ENCODE assay signal across 26 cellular contexts in genomic region chr3:50296721-50297383, GRCh38. TPM values are rescaled to one million over a fixed set of nuclear protein-coding genes. Genes with fewer than 3 reads are reported as not detected.
A peak's percentile ranks its signal among the peaks of the same experiment; 100 is the strongest.
DNase-seq lines count a peak whose midpoint lies in the region; ATAC-seq, FAIRE-seq and TF ChIP-seq lines count a peak whose summit lies in the region.
"Had no signal": no experiment of that assay in that cellular context is flagged by ENCODE, and none has a peak within 500 bp of the region (broad histone marks: within the 10 kb centered on the region; RNA-seq: fewer than 3 reads in every experiment).

No MANE protein-coding gene starts in this region.

- in situ Hi-C loops in HepG2 (cut with HindIII; ENCODE audit: extremely low pct_ligation_motif_present, low pct_unique_long_range_greater_than_20kb) = no loop called here

- TF ChIP-seq RAD21 in HepG2 (CRISPR knock-in tag; IDR thresholded peaks at IDR 0.05) = no peak

- TF ChIP-seq EP300 in HepG2 (IDR thresholded peaks at IDR 0.05; ENCODE audit: low read depth in 2 of 2, low read length in 2 of 2) = no peak
- no peak for TF ChIP-seq EP300 in HepG2 (CRISPR knock-in tag; IDR thresholded peaks at IDR 0.05; ENCODE audit: borderline replicate concordance)

- TF ChIP-seq CTCF in HepG2 (CRISPR knock-in tag; IDR thresholded peaks at IDR 0.05) (no peak), right lobe of liver (IDR thresholded peaks at IDR 0.05) (no peak)

- POLR2A ChIA-PET in HepG2 (lab: Yijun Ruan, JAX) = interaction anchor here (0.9 to 7.9 kb wide), 3 partner anchors 9 to 101 kb away, joined by 3 to 222 read pairs (median 5); partner anchors contain the start of gene HYAL2

- no peaks in the 10 kb centered on the region for H3K27me3 Mint-ChIP-seq in activated CD4-positive, alpha-beta T cell treated with anti-CD3 and anti-CD28 coated beads, Interleukin-2, amount 10 ng/mL, durations not matched to agents 24 days and 14 days
- H3K27me3 Mint-ChIP-seq: activated B cell treated with CpG ODN at 0.5 μM for 24 hours had no signal

- H3K27ac ChIP-seq in HepG2 (ENCODE audit: extremely low read length, insufficient read depth, low read length) = peak overlapping the region; percentile 10
- no peak overlapping the region for H3K27ac ChIP-seq in right lobe of liver
- H3K27ac ChIP-seq: cardiac muscle cell, upper lobe of right lung had no signal

- FAIRE-seq in HepG2 (lab: Jason Lieb, UNC) = no peak
- FAIRE-seq: G401.6 had no signal

- peaks cover 2% of the 10 kb centered on the region for H3K36me3 Mint-ChIP-seq in activated CD4-positive, alpha-beta T cell treated with anti-CD3 and anti-CD28 coated beads, Interleukin-2, amount 10 ng/mL, durations not matched to agents 24 days and 14 days (ENCODE audit: low read depth)

- intact Hi-C loops in activated CD4-positive, alpha-beta T cell treated with anti-CD3 and anti-CD28 coated beads, Interleukin-2, amount 10 ng/mL, durations not matched to agents 24 days and 14 days (cut with micrococcal nuclease) = loop anchor here (5.0 to 10.0 kb wide), 2 partner anchors 315 to 622 kb away; partner anchors contain the start of genes APEH and CISH
- intact Hi-C loops in HepG2 (cut with micrococcal nuclease; ENCODE audit: unreplicated experiment) = no loop called here
- intact Hi-C loops in right lobe of liver (cut with DNase I) = no loop called here

- H3K27me3 ChIP-seq in HepG2 (ENCODE audit: control insufficient read depth in 1 of 2, insufficient read depth in 2 of 2, low read length in 2 of 2) (no peaks in the 10 kb centered on the region; a peak in 1 of 5 replicates), right lobe of liver (no peaks in the 10 kb centered on the region)
- H3K27me3 ChIP-seq: cardiac muscle cell, upper lobe of right lung had no signal

- no peak overlapping the region for H3K4me3 Mint-ChIP-seq in activated CD4-positive, alpha-beta T cell treated with anti-CD3 and anti-CD28 coated beads, Interleukin-2, amount 10 ng/mL, durations not matched to agents 24 days and 14 days

- peaks cover 29% of the 10 kb centered on the region for H3K4me1 Mint-ChIP-seq in activated CD4-positive, alpha-beta T cell treated with anti-CD3 and anti-CD28 coated beads, Interleukin-2, amount 10 ng/mL, durations not matched to agents 24 days and 14 days

- whole genome bisulfite sequencing in HepG2 (ENCODE audit: low lambda C conversion rate) = 91% methylated on average over 11 of the region's 18 CpGs
- 92% methylated on average over 4 of the region's 18 CpGs for whole genome bisulfite sequencing in right lobe of liver (ENCODE audit: insufficient coverage, low coverage, low lambda C conversion rate, missing lambda C conversion rate)

- no TSS peak for BruUV-seq in HepG2 (replicated peaks; lab: Mats Ljungman, UMichigan)

- no peak overlapping the region for H3K9ac ChIP-seq in HepG2 (ENCODE audit: insufficient read depth, low read depth, low read length)

- peaks cover 22% of the 10 kb centered on the region for H3K79me2 ChIP-seq in HepG2 (ENCODE audit: insufficient read depth, low read length)

- H3K36me3 ChIP-seq in HepG2 (replicated peaks in 1 of 2; ENCODE audit: control insufficient read depth in 1 of 2, insufficient read depth in 2 of 2, low read length in 2 of 2) (peaks cover 1 to 3% of the 10 kb centered on the region in 2 experiments; a peak in 2 of 5 replicates), right lobe of liver (no peaks in the 10 kb centered on the region)
- H3K36me3 ChIP-seq: cardiac muscle cell, upper lobe of right lung had no signal

- no peak overlapping the region for H3K27ac Mint-ChIP-seq in activated CD4-positive, alpha-beta T cell treated with anti-CD3 and anti-CD28 coated beads, Interleukin-2, amount 10 ng/mL, durations not matched to agents 24 days and 14 days
- H3K27ac Mint-ChIP-seq: activated B cell treated with CpG ODN at 0.5 μM for 24 hours had no signal

- no peak overlapping the region for H2AFZ ChIP-seq in HepG2 (ENCODE audit: low read length)

- H4K20me1 ChIP-seq in HepG2 (ENCODE audit: insufficient read depth, low read length) = 0 out of 2 replicates have a peak, but pooled peaks cover under 1% of the 10 kb centered on the region

- no peak overlapping the region for H3K4me3 ChIP-seq in HepG2 (replicated peaks in 1 of 3; ENCODE audit: insufficient read depth in 1 of 3, low read depth in 2 of 3, low read length in 3 of 3)
- no peak overlapping the region for H3K4me3 ChIP-seq in right lobe of liver
- H3K4me3 ChIP-seq: cardiac muscle cell, lung, smooth muscle cell, upper lobe of right lung had no signal

- DNase-seq in activated CD4-positive, alpha-beta T cell treated with anti-CD3 and anti-CD28 coated beads, Interleukin-2, amount 10 ng/mL, durations not matched to agents 24 days and 14 days = peak; percentile 58
- DNase-seq in activated CD4-positive, alpha-beta T cell treated with anti-CD3 and anti-CD28 coated beads for 1 hour = no peak
- DNase-seq in HepG2 (ENCODE audit: low spot score) = no peak
- no peak for DNase-seq in right lobe of liver
- peak; percentile 46 for DNase-seq in islet precursor cell
- no peak for DNase-seq in NCI-H1417 treated with DMSO at 0.1 percent for 48 hours (lab: John Stamatoyannopoulos, UW)
- no peak for DNase-seq in NCI-H187 treated with DMSO at 0.1 percent for 48 hours (lab: John Stamatoyannopoulos, UW)
- DNase-seq: 8988T; activated B cell treated with CpG ODN at 0.5 μM for 24 hours; activated CD8-positive, alpha-beta memory T cell treated with anti-CD3 and anti-CD28 coated beads for 24 hours; amniotic stem cell; DMS53; glutamatergic neuron; NCI-H1105; NCI-H2081; NCI-H446; occipital lobe; OCI-M1; stimulated activated CD4-positive, alpha-beta T cell treated with anti-CD3 and anti-CD28 coated beads, Interleukin-2, amount 100 ng/mL, for 24 hours; upper lobe of right lung had no signal

- CTCF ChIA-PET in HepG2 (lab: Yijun Ruan, JAX; ENCODE audit: low intra/inter-chr PET ratio, low total read pairs) = no interaction called here

- ATAC-seq in HepG2 = no peak
- no peak for ATAC-seq in right lobe of liver
- no peak for ATAC-seq in HG02642 (IDR thresholded peaks at IDR 0.05; ENCODE audit: poor library complexity, unreplicated experiment)
- ATAC-seq: upper lobe of right lung had no signal

- H3K9me3 Mint-ChIP-seq in activated CD4-positive, alpha-beta T cell treated with anti-CD3 and anti-CD28 coated beads, Interleukin-2, amount 10 ng/mL, durations not matched to agents 24 days and 14 days = no peaks in the 10 kb centered on the region
- H3K9me3 Mint-ChIP-seq: activated B cell treated with CpG ODN at 0.5 μM for 24 hours had no signal

- H3K9me3 ChIP-seq in HepG2 (ENCODE audit: low read length) (no peaks in the 10 kb centered on the region), right lobe of liver (no peaks in the 10 kb centered on the region)
- H3K9me3 ChIP-seq: upper lobe of right lung had no signal

- H3K4me1 ChIP-seq in HepG2 (ENCODE audit: insufficient read depth, low read length) = peaks cover 54% of the 10 kb centered on the region
- H3K4me1 ChIP-seq in right lobe of liver = peaks cover 0 to 35% (median 12%) of the 10 kb centered on the region in 4 donors

- H3K4me2 ChIP-seq in HepG2 (ENCODE audit: low read depth, low read length) = no peak overlapping the region
- H3K4me2 ChIP-seq: smooth muscle cell had no signal

- no peak for TF ChIP-seq POLR2A in HepG2 (IDR thresholded peaks at IDR 0.05; ENCODE audit: insufficient read depth in 1 of 2, low read depth in 2 of 2, low read length in 2 of 2)
- TF ChIP-seq POLR2A in right lobe of liver (IDR thresholded peaks at IDR 0.05) = no peak

RNA-seq across cellular contexts. Expression of gene HYAL3, which starts 2.4 kb away (rescaled TPM):
- 7.1 and 7.3 TPM in 2 replicates for total RNA-seq in activated CD4-positive, alpha-beta T cell treated with anti-CD3 and anti-CD28 coated beads, Interleukin-2, amount 10 ng/mL, durations not matched to agents 24 days and 14 days
- 5.5 and 5.9 TPM in 2 replicates for total RNA-seq in HepG2 (2016; rRNA removed; fragmentation: Illumina TruSeq; extraction: Trizol)
- total RNA-seq in HepG2 (2016; cell fraction: cytosol; rRNA removed; fragmentation: Illumina TruSeq; extraction: Trizol; ENCODE audit: low read depth) = 3.1 and 4.0 TPM in 2 replicates
- total RNA-seq in HepG2 (2016; cell fraction: insoluble cytoplasmic fraction; rRNA removed; fragmentation: Illumina TruSeq; extraction: Trizol) = 4.8 and 6.5 TPM in 2 replicates
- total RNA-seq in HepG2 (2016; cell fraction: membrane; rRNA removed; fragmentation: Illumina TruSeq; extraction: Trizol) = 4.7 and 5.3 TPM in 2 replicates
- 4.6 and 5.5 TPM in 2 replicates for total RNA-seq in HepG2 (2016; cell fraction: nucleus; rRNA removed; fragmentation: Illumina TruSeq; extraction: Trizol)
- polyA plus RNA-seq in HepG2 (2011; rRNA removed) = 10.4 and 12.9 TPM in 2 replicates
- polyA plus RNA-seq in HepG2 (2011; cell fraction: cytosol; rRNA removed) = 10.7 and 17.4 TPM in 2 replicates
- polyA plus RNA-seq in HepG2 (2011; cell fraction: nucleus; rRNA removed) = 24.5 and 24.6 TPM in 2 replicates
- 2.2 and 2.5 TPM in 2 replicates for polyA plus RNA-seq in HepG2 (2012)
- polyA plus RNA-seq in HepG2 (2016; cell fraction: cytosol; fragmentation: Illumina TruSeq; extraction: Trizol; ENCODE audit: low read depth) = 2.8 and 4.1 TPM in 2 replicates
- polyA plus RNA-seq in HepG2 (2016; cell fraction: insoluble cytoplasmic fraction; fragmentation: Illumina TruSeq; extraction: Trizol; ENCODE audit: low read depth) = 6.1 and 9.3 TPM in 2 replicates
- 6.6 and 7.3 TPM in 2 replicates for polyA plus RNA-seq in HepG2 (2016; cell fraction: membrane; fragmentation: Illumina TruSeq; extraction: Trizol; ENCODE audit: low read depth)
- 9.7 and 11.4 TPM in 2 replicates for polyA plus RNA-seq in HepG2 (2016; cell fraction: nucleus; fragmentation: Illumina TruSeq; extraction: Trizol; ENCODE audit: insufficient read depth, low read depth)
- polyA minus RNA-seq in HepG2 (2011; rRNA and poly(A)+ RNA removed; ENCODE audit: low replicate concordance) = 24.0 and 60.6 TPM in 2 replicates
- polyA minus RNA-seq in HepG2 (2011; cell fraction: cytosol; rRNA and poly(A)+ RNA removed) = 5.2 and 5.5 TPM in 2 replicates
- polyA minus RNA-seq in HepG2 (2011; cell fraction: nucleus; rRNA and poly(A)+ RNA removed) = 5.8 and 7.0 TPM in 2 replicates
- total RNA-seq in right lobe of liver = 1 to 10 TPM; 1.8 to 7.5 (median 3.1) TPM

RNA-seq across cellular contexts. Expression of gene NAA80, which starts 2.4 kb away (rescaled TPM):
- total RNA-seq in activated CD4-positive, alpha-beta T cell treated with anti-CD3 and anti-CD28 coated beads, Interleukin-2, amount 10 ng/mL, durations not matched to agents 24 days and 14 days = 17.3 and 20.0 TPM in 2 replicates
- 1.5 and 3.4 TPM in 2 replicates for total RNA-seq in HepG2 (2016; rRNA removed; fragmentation: Illumina TruSeq; extraction: Trizol)
- 1.2 and 1.4 TPM in 2 replicates for total RNA-seq in HepG2 (2016; cell fraction: cytosol; rRNA removed; fragmentation: Illumina TruSeq; extraction: Trizol; ENCODE audit: low read depth)
- 1.9 and 4.5 TPM in 2 replicates for total RNA-seq in HepG2 (2016; cell fraction: insoluble cytoplasmic fraction; rRNA removed; fragmentation: Illumina TruSeq; extraction: Trizol)
- total RNA-seq in HepG2 (2016; cell fraction: membrane; rRNA removed; fragmentation: Illumina TruSeq; extraction: Trizol) = 1.7 and 3.0 TPM in 2 replicates
- 6.5 and 6.8 TPM in 2 replicates for total RNA-seq in HepG2 (2016; cell fraction: nucleus; rRNA removed; fragmentation: Illumina TruSeq; extraction: Trizol)
- 8.7 and 13.1 TPM in 2 replicates for polyA plus RNA-seq in HepG2 (2011; rRNA removed)
- polyA plus RNA-seq in HepG2 (2011; cell fraction: cytosol; rRNA removed) = 3.4 and 5.0 TPM in 2 replicates
- polyA plus RNA-seq in HepG2 (2011; cell fraction: nucleus; rRNA removed) = 46.7 and 51.7 TPM in 2 replicates
- 5.2 and 6.1 TPM in 2 replicates for polyA plus RNA-seq in HepG2 (2012)
- 2.4 and 3.7 TPM in 2 replicates for polyA plus RNA-seq in HepG2 (2016; cell fraction: cytosol; fragmentation: Illumina TruSeq; extraction: Trizol; ENCODE audit: low read depth)
- polyA plus RNA-seq in HepG2 (2016; cell fraction: insoluble cytoplasmic fraction; fragmentation: Illumina TruSeq; extraction: Trizol; ENCODE audit: low read depth) = 4.3 and 5.4 TPM in 2 replicates
- polyA plus RNA-seq in HepG2 (2016; cell fraction: membrane; fragmentation: Illumina TruSeq; extraction: Trizol; ENCODE audit: low read depth) = 5.1 and 5.3 TPM in 2 replicates
- polyA plus RNA-seq in HepG2 (2016; cell fraction: nucleus; fragmentation: Illumina TruSeq; extraction: Trizol; ENCODE audit: insufficient read depth, low read depth) = 23.1 and 24.6 TPM in 2 replicates
- polyA minus RNA-seq in HepG2 (2011; rRNA and poly(A)+ RNA removed; ENCODE audit: low replicate concordance) = 20.9 and 56.7 TPM in 2 replicates
- polyA minus RNA-seq in HepG2 (2011; cell fraction: cytosol; rRNA and poly(A)+ RNA removed) = 2.0 and 2.9 TPM in 2 replicates
- 15.7 and 16.0 TPM in 2 replicates for polyA minus RNA-seq in HepG2 (2011; cell fraction: nucleus; rRNA and poly(A)+ RNA removed)
- 1 to 10 TPM; 2.5 to 6.2 (median 3.5) TPM for total RNA-seq in right lobe of liver

RNA-seq across cellular contexts. Expression of gene IFRD2, which starts 4.6 kb away (rescaled TPM):
- 231 and 233 TPM in 2 replicates for total RNA-seq in activated CD4-positive, alpha-beta T cell treated with anti-CD3 and anti-CD28 coated beads, Interleukin-2, amount 10 ng/mL, durations not matched to agents 24 days and 14 days
- total RNA-seq in HepG2 (2016; rRNA removed; fragmentation: Illumina TruSeq; extraction: Trizol) = 81.4 and 96.1 TPM in 2 replicates
- 66.4 and 85.9 TPM in 2 replicates for total RNA-seq in HepG2 (2016; cell fraction: cytosol; rRNA removed; fragmentation: Illumina TruSeq; extraction: Trizol; ENCODE audit: low read depth)
- 79.0 and 101 TPM in 2 replicates for total RNA-seq in HepG2 (2016; cell fraction: insoluble cytoplasmic fraction; rRNA removed; fragmentation: Illumina TruSeq; extraction: Trizol)
- total RNA-seq in HepG2 (2016; cell fraction: membrane; rRNA removed; fragmentation: Illumina TruSeq; extraction: Trizol) = 126 and 147 TPM in 2 replicates
- 83.9 and 92.3 TPM in 2 replicates for total RNA-seq in HepG2 (2016; cell fraction: nucleus; rRNA removed; fragmentation: Illumina TruSeq; extraction: Trizol)
- polyA plus RNA-seq in HepG2 (2011; rRNA removed) = 32.8 and 43.1 TPM in 2 replicates
- 29.8 and 39.8 TPM in 2 replicates for polyA plus RNA-seq in HepG2 (2011; cell fraction: cytosol; rRNA removed)
- polyA plus RNA-seq in HepG2 (2011; cell fraction: nucleus; rRNA removed) = 174 and 179 TPM in 2 replicates
- 38.5 and 48.9 TPM in 2 replicates for polyA plus RNA-seq in HepG2 (2012)
- polyA plus RNA-seq in HepG2 (2016; cell fraction: cytosol; fragmentation: Illumina TruSeq; extraction: Trizol; ENCODE audit: low read depth) = 54.5 and 72.4 TPM in 2 replicates
- 62.4 and 77.5 TPM in 2 replicates for polyA plus RNA-seq in HepG2 (2016; cell fraction: insoluble cytoplasmic fraction; fragmentation: Illumina TruSeq; extraction: Trizol; ENCODE audit: low read depth)
- 89.6 and 91.5 TPM in 2 replicates for polyA plus RNA-seq in HepG2 (2016; cell fraction: membrane; fragmentation: Illumina TruSeq; extraction: Trizol; ENCODE audit: low read depth)
- 124 and 130 TPM in 2 replicates for polyA plus RNA-seq in HepG2 (2016; cell fraction: nucleus; fragmentation: Illumina TruSeq; extraction: Trizol; ENCODE audit: insufficient read depth, low read depth)
- polyA minus RNA-seq in HepG2 (2011; rRNA and poly(A)+ RNA removed; ENCODE audit: low replicate concordance) = 61.7 and 107 TPM in 2 replicates
- polyA minus RNA-seq in HepG2 (2011; cell fraction: cytosol; rRNA and poly(A)+ RNA removed) = 15.9 and 21.4 TPM in 2 replicates
- 46.6 and 52.5 TPM in 2 replicates for polyA minus RNA-seq in HepG2 (2011; cell fraction: nucleus; rRNA and poly(A)+ RNA removed)
- total RNA-seq in right lobe of liver = 10 to 100 TPM; 40.8 to 71.0 (median 56.3) TPM

RNA-seq across cellular contexts. Expression of gene HYAL1, which starts 6.5 kb away (rescaled TPM):
- 0.28 and 0.50 TPM in 2 replicates for total RNA-seq in activated CD4-positive, alpha-beta T cell treated with anti-CD3 and anti-CD28 coated beads, Interleukin-2, amount 10 ng/mL, durations not matched to agents 24 days and 14 days
- total RNA-seq in HepG2 (2016; rRNA removed; fragmentation: Illumina TruSeq; extraction: Trizol) (50.5 and 76.5 TPM in 2 replicates), right lobe of liver (100 to 1,000 TPM in 4 of 6 experiments, 10 to 100 TPM in 2; 90.6 to 157 (median 136) TPM)
- 15.2 and 15.4 TPM in 2 replicates for total RNA-seq in HepG2 (2016; cell fraction: cytosol; rRNA removed; fragmentation: Illumina TruSeq; extraction: Trizol; ENCODE audit: low read depth)
- 49.7 and 78.4 TPM in 2 replicates for total RNA-seq in HepG2 (2016; cell fraction: insoluble cytoplasmic fraction; rRNA removed; fragmentation: Illumina TruSeq; extraction: Trizol)
- total RNA-seq in HepG2 (2016; cell fraction: membrane; rRNA removed; fragmentation: Illumina TruSeq; extraction: Trizol) = 36.1 and 38.7 TPM in 2 replicates
- total RNA-seq in HepG2 (2016; cell fraction: nucleus; rRNA removed; fragmentation: Illumina TruSeq; extraction: Trizol) = 65.9 and 70.6 TPM in 2 replicates
- polyA plus RNA-seq in HepG2 (2011; rRNA removed) = 193 and 218 TPM in 2 replicates
- 153 and 171 TPM in 2 replicates for polyA plus RNA-seq in HepG2 (2011; cell fraction: cytosol; rRNA removed)
- 132 and 137 TPM in 2 replicates for polyA plus RNA-seq in HepG2 (2011; cell fraction: nucleus; rRNA removed)
- polyA plus RNA-seq in HepG2 (2012) = 82.6 and 84.8 TPM in 2 replicates
- 15.0 TPM in 2 replicates for polyA plus RNA-seq in HepG2 (2016; cell fraction: cytosol; fragmentation: Illumina TruSeq; extraction: Trizol; ENCODE audit: low read depth)
- 57.3 and 58.6 TPM in 2 replicates for polyA plus RNA-seq in HepG2 (2016; cell fraction: insoluble cytoplasmic fraction; fragmentation: Illumina TruSeq; extraction: Trizol; ENCODE audit: low read depth)
- polyA plus RNA-seq in HepG2 (2016; cell fraction: membrane; fragmentation: Illumina TruSeq; extraction: Trizol; ENCODE audit: low read depth) = 31.8 and 34.0 TPM in 2 replicates
- polyA plus RNA-seq in HepG2 (2016; cell fraction: nucleus; fragmentation: Illumina TruSeq; extraction: Trizol; ENCODE audit: insufficient read depth, low read depth) = 111 and 117 TPM in 2 replicates
- polyA minus RNA-seq in HepG2 (2011; rRNA and poly(A)+ RNA removed; ENCODE audit: low replicate concordance) = 71.5 and 300 TPM in 2 replicates
- polyA minus RNA-seq in HepG2 (2011; cell fraction: cytosol; rRNA and poly(A)+ RNA removed) = 89.0 and 90.5 TPM in 2 replicates
- 34.9 and 47.4 TPM in 2 replicates for polyA minus RNA-seq in HepG2 (2011; cell fraction: nucleus; rRNA and poly(A)+ RNA removed)
- total RNA-seq: kidney epithelial cell had no signal
- polyA plus RNA-seq: smooth muscle cell had no signal

RNA-seq across cellular contexts. Expression of gene LSMEM2, which starts 18.0 kb away (rescaled TPM):
- not detected in 2 replicates for total RNA-seq in activated CD4-positive, alpha-beta T cell treated with anti-CD3 and anti-CD28 coated beads, Interleukin-2, amount 10 ng/mL, durations not matched to agents 24 days and 14 days
- total RNA-seq in HepG2 (2016; rRNA removed; fragmentation: Illumina TruSeq; extraction: Trizol) = 0.07 TPM in 1 of 2 replicates, not detected in the other
- not detected in 2 replicates for total RNA-seq in HepG2 (2016; cell fraction: cytosol; rRNA removed; fragmentation: Illumina TruSeq; extraction: Trizol; ENCODE audit: low read depth)
- 0.06 TPM in 1 of 2 replicates, not detected in the other for total RNA-seq in HepG2 (2016; cell fraction: insoluble cytoplasmic fraction; rRNA removed; fragmentation: Illumina TruSeq; extraction: Trizol)
- not detected in 2 replicates for total RNA-seq in HepG2 (2016; cell fraction: membrane; rRNA removed; fragmentation: Illumina TruSeq; extraction: Trizol)
- total RNA-seq in HepG2 (2016; cell fraction: nucleus; rRNA removed; fragmentation: Illumina TruSeq; extraction: Trizol) = 0.25 TPM in 1 of 2 replicates, not detected in the other
- 0.41 and 0.44 TPM in 2 replicates for polyA plus RNA-seq in HepG2 (2011; rRNA removed)
- polyA plus RNA-seq in HepG2 (2011; cell fraction: cytosol; rRNA removed) = 0.08 and 0.15 TPM in 2 replicates
- 1.3 and 2.1 TPM in 2 replicates for polyA plus RNA-seq in HepG2 (2011; cell fraction: nucleus; rRNA removed)
- polyA plus RNA-seq in HepG2 (2012) = 0.17 and 0.37 TPM in 2 replicates
- polyA plus RNA-seq in HepG2 (2016; cell fraction: cytosol; fragmentation: Illumina TruSeq; extraction: Trizol; ENCODE audit: low read depth) = not detected in 2 replicates
- not detected in 2 replicates for polyA plus RNA-seq in HepG2 (2016; cell fraction: insoluble cytoplasmic fraction; fragmentation: Illumina TruSeq; extraction: Trizol; ENCODE audit: low read depth)
- polyA plus RNA-seq in HepG2 (2016; cell fraction: membrane; fragmentation: Illumina TruSeq; extraction: Trizol; ENCODE audit: low read depth) = not detected in 2 replicates
- 0.42 TPM in 1 of 2 replicates, not detected in the other for polyA plus RNA-seq in HepG2 (2016; cell fraction: nucleus; fragmentation: Illumina TruSeq; extraction: Trizol; ENCODE audit: insufficient read depth, low read depth)
- 0.09 and 0.34 TPM in 2 replicates for polyA minus RNA-seq in HepG2 (2011; rRNA and poly(A)+ RNA removed; ENCODE audit: low replicate concordance)
- polyA minus RNA-seq in HepG2 (2011; cell fraction: cytosol; rRNA and poly(A)+ RNA removed) = not detected in 2 replicates
- 0.90 TPM in 1 of 2 replicates, not detected in the other for polyA minus RNA-seq in HepG2 (2011; cell fraction: nucleus; rRNA and poly(A)+ RNA removed)
- total RNA-seq in right lobe of liver = not detected
- total RNA-seq: activated B cell treated with CpG ODN at 0.5 μM for 24 hours, kidney epithelial cell, upper lobe of right lung had no signal
- polyA plus RNA-seq: smooth muscle cell had no signal

Comparison
In these comparisons a context has a peak if more than half of its experiments do, and no peak if none do; other contexts are left out.
1. DNase-seq: peak in activated CD4-positive, alpha-beta T cell treated with anti-CD3 and anti-CD28 coated beads, Interleukin-2, amount 10 ng/mL, durations not matched to agents 24 days and 14 days (single experiment) and islet precursor cell (single experiment); none in activated CD4-positive, alpha-beta T cell treated with anti-CD3 and anti-CD28 coated beads for 1 hour (single experiment), HepG2 (single experiment), right lobe of liver (0 of 3), NCI-H1417 treated with DMSO at 0.1 percent for 48 hours (single experiment) and NCI-H187 treated with DMSO at 0.1 percent for 48 hours (single experiment).